Comparison of ENCODE assay signal across 8 cellular contexts in genomic region chr6:33589366-33589722, GRCh38. TPM values are rescaled to one million over a fixed set of nuclear protein-coding genes. Genes with fewer than 3 reads are reported as not detected.
DNase-seq lines count a peak whose midpoint lies in the region; ATAC-seq and TF ChIP-seq lines count a peak whose summit lies in the region.

No MANE protein-coding gene starts in this region.

- DNase-seq in adrenal gland: peak in 1 of 7 donors; percentile 41
- DNase-seq in heart left ventricle: peak in 1 of 5 donors; percentile 57
- no peak for DNase-seq in thyroid gland
- no peak for DNase-seq in NCI-H2029 treated with DMSO at 0.1 percent for 48 hours (lab: John Stamatoyannopoulos, UW)
- DNase-seq in activated T-cell treated with anti-CD3 and anti-CD28 coated beads for 4 hours: no peak
- no peak for DNase-seq in sciatic nerve (ENCODE audit: low spot score)

- H3K9me3 ChIP-seq in adrenal gland (replicated peaks in 1 of 3): no peaks in the 10 kb centered on the region
- no peaks in the 10 kb centered on the region for H3K9me3 ChIP-seq in heart left ventricle
- no peaks in the 10 kb centered on the region for H3K9me3 ChIP-seq in muscle layer of duodenum (ENCODE audit: control insufficient read depth in 1 of 2, low read length in 2 of 2)
- no peaks in the 10 kb centered on the region for H3K9me3 ChIP-seq in thyroid gland

- H3K4me3 ChIP-seq in adrenal gland (no peak overlapping the region), heart left ventricle (no peak overlapping the region), muscle layer of duodenum (ENCODE audit: low read depth in 1 of 2, low read length in 2 of 2) (no peak overlapping the region), thyroid gland (replicated peaks in 1 of 3) (no peak overlapping the region)

- peak; percentile 13 to 59 (median 16) for ATAC-seq in heart left ventricle
- ATAC-seq in activated CD4-positive, CD25-positive, alpha-beta regulatory T cell treated with anti-CD3 and anti-CD28 coated beads, Interleukin-2, amount 50 U/mL, for 24 hours: no peak
- no peak for ATAC-seq in sciatic nerve

- 31 to 53% (median 41%) methylated on average over 2 to 4 of the region's 4 CpGs for WGBS in adrenal gland, 4 donors
- WGBS in heart left ventricle, 4 donors: 39 to 56% (median 52%) methylated on average over 4 of the region's 4 CpGs
- WGBS in thyroid gland, 2 donors: 35% methylated on average over 2 of the region's 4 CpGs; no CpG with 5 or more reads in 1 of the 2 donors

- no peaks in the 10 kb centered on the region for H3K27me3 ChIP-seq in adrenal gland
- no peaks in the 10 kb centered on the region for H3K27me3 ChIP-seq in heart left ventricle
- H3K27me3 ChIP-seq in muscle layer of duodenum (ENCODE audit: low read depth, low read length): no peaks in the 10 kb centered on the region
- H3K27me3 ChIP-seq in thyroid gland: no peaks in the 10 kb centered on the region

- H3K27ac ChIP-seq in adrenal gland (peak overlapping the region in 4 of 5 donors; percentile 6 to 93 (median 86)), heart left ventricle (peak overlapping the region; percentile 54 to 94 (median 80)), muscle layer of duodenum (ENCODE audit: low read length) (peak overlapping the region; percentile 87), thyroid gland (peak overlapping the region in 2 of 3 donors; percentile 90 to 93)

- intact Hi-C loops in adrenal gland (cut with DNase I): loop anchor here (5.0 to 10.0 kb wide), 5 partner anchors 45 to 565 kb away; no protein-coding TSS in a partner anchor
- intact Hi-C loops in heart left ventricle (cut with DNase I): loop anchor here (2.0 to 10.0 kb wide), 17 partner anchors 33 to 565 kb away; partner anchors contain the start of gene ITPR3 (in 2 of the 10)
- intact Hi-C loops in thyroid gland (cut with DNase I): loop anchor here (10.0 kb wide), 2 partner anchors 175 to 565 kb away; no protein-coding TSS in a partner anchor
- intact Hi-C loops in sciatic nerve (cut with DNase I): loop anchor here (5.0 kb wide), 1 partner anchor 108 kb away; no protein-coding TSS in a partner anchor

- no peaks in the 10 kb centered on the region for H3K36me3 ChIP-seq in adrenal gland (replicated peaks in 1 of 2)
- no peaks in the 10 kb centered on the region for H3K36me3 ChIP-seq in heart left ventricle
- no peaks in the 10 kb centered on the region for H3K36me3 ChIP-seq in muscle layer of duodenum (ENCODE audit: control insufficient read depth in 1 of 2, insufficient read depth in 2 of 2, low read length in 2 of 2)
- no peaks in the 10 kb centered on the region for H3K36me3 ChIP-seq in thyroid gland

- TF ChIP-seq POLR2A in adrenal gland (IDR thresholded peaks at IDR 0.05): no peak
- TF ChIP-seq POLR2A in heart left ventricle (IDR thresholded peaks at IDR 0.05): no peak
- no peak for TF ChIP-seq POLR2A in thyroid gland (IDR thresholded peaks at IDR 0.05)

- peaks cover 15 to 34% of the 10 kb centered on the region in 2 donors for H3K4me1 ChIP-seq in adrenal gland (replicated peaks in 1 of 2)
- peaks cover 3 to 47% (median 33%) of the 10 kb centered on the region in 12 donors for H3K4me1 ChIP-seq in heart left ventricle
- H3K4me1 ChIP-seq in muscle layer of duodenum (ENCODE audit: control insufficient read depth in 1 of 2, insufficient read depth in 2 of 2, low read length in 2 of 2): peaks cover 4 to 16% of the 10 kb centered on the region in 2 donors
- peaks cover 27 to 50% of the 10 kb centered on the region in 2 donors for H3K4me1 ChIP-seq in thyroid gland

- TF ChIP-seq CTCF in adrenal gland (IDR thresholded peaks at IDR 0.05): no peak
- TF ChIP-seq CTCF in heart left ventricle (IDR thresholded peaks at IDR 0.05): no peak
- TF ChIP-seq CTCF in thyroid gland (IDR thresholded peaks at IDR 0.05): no peak

RNA-seq across cellular contexts. Expression of gene BAK1, which starts 9.3 kb away (rescaled TPM):
- total RNA-seq in adrenal gland (10 to 100 TPM in 7 of 8 donors, 1 to 10 TPM in 1; 9.7 to 51.9 (median 27.6) TPM), heart left ventricle (10 to 100 TPM; 13.9 to 33.4 (median 18.9) TPM), thyroid gland (1 to 10 TPM; 2.3 to 8.5 (median 4.6) TPM), sciatic nerve (10.7 TPM)
- polyA plus RNA-seq in adrenal gland (10 to 100 TPM; 17.3 to 33.5 (median 17.6) TPM), heart left ventricle (10 to 100 TPM; 18.1 to 55.3 TPM)

RNA-seq across cellular contexts. Expression of gene ITPR3, which starts 31.8 kb away (rescaled TPM):
- total RNA-seq in adrenal gland (10 to 100 TPM in 7 of 8 donors, 1 to 10 TPM in 1; 8.6 to 38.1 (median 29.2) TPM), heart left ventricle (10 to 100 TPM in 2 of 9 donors, 1 to 10 TPM in 7; 4.8 to 33.5 (median 7.8) TPM), thyroid gland (100 to 1,000 TPM in 2 of 4 donors, 10 to 100 TPM in 2; 77.8 to 145 (median 105) TPM), sciatic nerve (88.6 TPM)
- polyA plus RNA-seq in adrenal gland (10 to 100 TPM in 2 of 3 donors, 1 to 10 TPM in 1; 3.0 to 21.6 (median 14.2) TPM), heart left ventricle (1 to 10 TPM; 6.1 to 8.9 TPM)

Comparison
In these comparisons a context has a peak if more than half of its experiments do, and no peak if none do; other contexts are left out.
1. ATAC-seq: peak in heart left ventricle (4 of 4); none in activated CD4-positive, CD25-positive, alpha-beta regulatory T cell treated with anti-CD3 and anti-CD28 coated beads, Interleukin-2, amount 50 U/mL, for 24 hours (0 of 2) and sciatic nerve (single experiment).
2. Peak in every context shown above with its lines, with median percentiles within 50 percentile points of each other: H3K27ac ChIP-seq.